ENCODE assay signal across 14 cellular contexts in genomic region chr6:53032853-53033252, GRCh38. TPM values are rescaled to one million over a fixed set of nuclear protein-coding genes. Genes with fewer than 3 reads are reported as not detected.
DNase-seq lines count a peak whose midpoint lies in the region; ATAC-seq and TF ChIP-seq lines count a peak whose summit lies in the region.
"Had no signal": no experiment of that assay in that cellular context is flagged by ENCODE, and none has a peak within 500 bp of the region (broad histone marks: within the 10 kb centered on the region; RNA-seq: fewer than 3 reads in every experiment).

No MANE protein-coding gene starts in this region.

- H3K4me1 ChIP-seq in tibial nerve = peaks cover 0 to 21% (median 5%) of the 10 kb centered on the region in 4 donors

- H3K4me3 ChIP-seq in tibial nerve = no peak overlapping the region

- H3K9me3 Mint-ChIP-seq in type B pancreatic cell = no peaks in the 10 kb centered on the region
- H3K9me3 Mint-ChIP-seq: CD8-positive, alpha-beta memory T cell had no signal

- H3K27ac ChIP-seq in tibial nerve = peak overlapping the region; percentile 5 to 61 (median 17)

- H3K27me3 ChIP-seq in tibial nerve = no peaks in the 10 kb centered on the region

- no peaks in the 10 kb centered on the region for H3K4me1 Mint-ChIP-seq in type B pancreatic cell (ENCODE audit: unreplicated experiment)

- WGBS in tibial nerve, 2 donors = 25 to 31% methylated on average over 4 of the region's 4 CpGs

- TF ChIP-seq CTCF in tibial nerve (IDR thresholded peaks at IDR 0.05) (no peak), type B pancreatic cell (conservative IDR thresholded peaks at IDR 0.05) (no peak)

- no peak for DNase-seq in Right ventricle myocardium superior
- DNase-seq in cardiac septum (ENCODE audit: low spot score) = no peak
- peak; percentile 74 for DNase-seq in fibroblast of peridontal ligament (ENCODE audit: extremely low read depth)
- DNase-seq in nucleus accumbens (lab: John Stamatoyannopoulos, UW) = peak in 35 of 56 donors; percentile 6 to 64 (median 41)
- DNase-seq in tibial nerve (ENCODE audit: low spot score in 2 of 2) = no peak
- no peak for DNase-seq in stimulated activated CD4-positive, alpha-beta T cell treated with anti-CD3 and anti-CD28 coated beads, Interleukin-4, amount 100 ng/mL, for 24 hours
- no peak for DNase-seq in type B pancreatic cell (ENCODE audit: extremely low spot score, unreplicated experiment)
- DNase-seq in KG1 (lab: John Stamatoyannopoulos, UW) = no peak
- DNase-seq: 8988T; activated gamma-delta T cell; CD8-positive, alpha-beta memory T cell; erythroblast; stimulated activated CD4-positive, alpha-beta T cell treated with anti-CD3 and anti-CD28 coated beads, Interleukin-2, amount 100 ng/mL, for 48 hours had no signal

- no peak overlapping the region for H3K4me3 Mint-ChIP-seq in type B pancreatic cell
- H3K4me3 Mint-ChIP-seq: CD8-positive, alpha-beta memory T cell had no signal

- peak; percentile 44 for ATAC-seq in Right ventricle myocardium superior (ENCODE audit: poor library complexity)
- ATAC-seq: SK-N-SH treated with all-trans-retinoic acid at 6 μM for 48 hours had no signal

- peaks cover 45% of the 10 kb centered on the region for H3K36me3 Mint-ChIP-seq in type B pancreatic cell

- no peaks in the 10 kb centered on the region for H3K27me3 Mint-ChIP-seq in type B pancreatic cell
- H3K27me3 Mint-ChIP-seq: CD8-positive, alpha-beta memory T cell had no signal

- peaks cover 0 to 62% (median 0%) of the 10 kb centered on the region in 3 donors for H3K36me3 ChIP-seq in tibial nerve

- TF ChIP-seq EP300 in tibial nerve (IDR thresholded peaks at IDR 0.05) = no peak

- intact Hi-C loops in Right ventricle myocardium superior (cut with DNase I) (no loop called here), cardiac septum (cut with DNase I) (no loop called here)

- no peak for TF ChIP-seq POLR2A in tibial nerve (IDR thresholded peaks at IDR 0.05)

- H3K27ac Mint-ChIP-seq in type B pancreatic cell = no peak overlapping the region

- no peaks in the 10 kb centered on the region for H3K9me3 ChIP-seq in tibial nerve

RNA-seq across cellular contexts. Expression of gene CILK1, which starts 28.8 kb away (rescaled TPM):
- total RNA-seq in Right ventricle myocardium superior (6.0 TPM), cardiac septum (9.7 TPM), tibial nerve (10 to 100 TPM; 11.1 to 19.0 (median 16.4) TPM), type B pancreatic cell (ENCODE audit: low replicate concordance) (18.4 and 18.6 TPM in 2 replicates)

RNA-seq across cellular contexts. Expression of gene FBXO9, which starts 32.4 kb away (rescaled TPM):
- total RNA-seq in Right ventricle myocardium superior (40.2 TPM), cardiac septum (96.4 TPM), tibial nerve (10 to 100 TPM; 50.6 to 71.8 (median 66.7) TPM), type B pancreatic cell (ENCODE audit: low replicate concordance) (67.7 and 78.5 TPM in 2 replicates)

RNA-seq across cellular contexts. Expression of gene GSTA4, which starts 37.8 kb away (rescaled TPM):
- total RNA-seq in Right ventricle myocardium superior (7.0 TPM), cardiac septum (10.1 TPM), tibial nerve (10 to 100 TPM; 24.3 to 34.7 (median 29.1) TPM), type B pancreatic cell (ENCODE audit: low replicate concordance) (51.0 and 72.9 TPM in 2 replicates)

Comparison
In these comparisons a context has a peak if more than half of its experiments do, and no peak if none do; other contexts are left out.
1. DNase-seq: peak in fibroblast of peridontal ligament (single experiment) and nucleus accumbens (35 of 56); none in Right ventricle myocardium superior (single experiment), cardiac septum (single experiment), tibial nerve (0 of 2), stimulated activated CD4-positive, alpha-beta T cell treated with anti-CD3 and anti-CD28 coated beads, Interleukin-4, amount 100 ng/mL, for 24 hours (single experiment), type B pancreatic cell (single experiment) and KG1 (single experiment).